In genomic region chr3:94285874-94286273, GRCh38 we compare ENCODE assay signal across 12 cellular contexts.
DNase-seq lines count a peak whose midpoint lies in the region; ATAC-seq and TF ChIP-seq lines count a peak whose summit lies in the region.
"Had no signal": no experiment of that assay in that cellular context is flagged by ENCODE, and none has a peak within 500 bp of the region (broad histone marks: within the 10 kb centered on the region; RNA-seq: fewer than 3 reads in every experiment).

No MANE protein-coding gene starts in this region.

- no peak overlapping the region for H2BK15ac ChIP-seq in IMR-90 (ENCODE audit: low read depth, low read length)

- H3K36me3 Mint-ChIP-seq in activated T-cell treated with anti-CD3 and anti-CD28 coated beads, Interleukin-2, amount 50 U/mL, for 4 hours (ENCODE audit: insufficient read depth): no peaks in the 10 kb centered on the region

- H3K4ac ChIP-seq in IMR-90 (ENCODE audit: low read depth, low read length): no peak overlapping the region

- H3K9me3 ChIP-seq in IMR-90 (ENCODE audit: control insufficient read depth, insufficient read depth, low read length): no peaks in the 10 kb centered on the region
- no peaks in the 10 kb centered on the region for H3K9me3 ChIP-seq in hepatocyte (ENCODE audit: low read depth)
- H3K9me3 ChIP-seq: Caco-2 had no signal

- H3K4me2 ChIP-seq in IMR-90 (ENCODE audit: low read depth, low read length) (no peak overlapping the region), hepatocyte (no peak overlapping the region)

- no peak overlapping the region for H4K8ac ChIP-seq in IMR-90 (ENCODE audit: low read depth in 2 of 2, low read length in 2 of 2)

- CTCF ChIA-PET in IMR-90 (lab: Yijun Ruan, JAX): no interaction called here

- TF ChIP-seq POLR2A in IMR-90 (IDR thresholded peaks at IDR 0.05; ENCODE audit: low read depth, low read length): no peak

- H3K4me3 Mint-ChIP-seq in activated T-cell treated with anti-CD3 and anti-CD28 coated beads, Interleukin-2, amount 50 U/mL, for 4 hours: no peak overlapping the region
- H3K4me3 Mint-ChIP-seq: activated CD4-positive, alpha-beta memory T cell treated with anti-CD3 and anti-CD28 coated beads, Interleukin-2, amount 10 ng/mL, durations not matched to agents 7 days and 5 days had no signal

- no peak overlapping the region for H3K14ac ChIP-seq in IMR-90 (replicated peaks; ENCODE audit: low read depth, low read length)

- no peak overlapping the region for H3K9ac ChIP-seq in IMR-90 (ENCODE audit: low read depth, low read length)

- H3K9me1 ChIP-seq in IMR-90 (ENCODE audit: insufficient read depth, low read length): no peaks in the 10 kb centered on the region; the same call in 1 of the 2 replicates

- no peak overlapping the region for H4K5ac ChIP-seq in IMR-90 (ENCODE audit: low read depth, low read length)

- H3K79me1 ChIP-seq in IMR-90 (ENCODE audit: low read depth in 1 of 2, low read length in 2 of 2): no peaks in the 10 kb centered on the region

- H3K36me3 ChIP-seq in IMR-90 (ENCODE audit: control insufficient read depth, insufficient read depth, low read length): no peaks in the 10 kb centered on the region
- H3K36me3 ChIP-seq in hepatocyte (replicated peaks; ENCODE audit: insufficient read depth, low read depth): no peaks in the 10 kb centered on the region

- POLR2A ChIA-PET in IMR-90 (lab: Charles Lee; ENCODE audit: unreplicated experiment): no interaction called here

- DNase-seq in AML-193 (lab: John Stamatoyannopoulos, UW): peak; percentile 28 to 43
- DNase-seq in IMR-90: no peak
- peak; percentile 20 for DNase-seq in hepatocyte (ENCODE audit: low spot score)
- no peak for DNase-seq in OCI-M2 (lab: John Stamatoyannopoulos, UW; ENCODE audit: unreplicated experiment)
- DNase-seq in NCI-H2227 treated with DMSO at 0.1 percent for 48 hours (lab: John Stamatoyannopoulos, UW): no peak
- DNase-seq in activated T-cell treated with anti-CD3 and anti-CD28 coated beads, Interleukin-2, amount 50 U/mL, for 4 hours: no peak
- no peak for DNase-seq in germinal center (ENCODE audit: low spot score)
- DNase-seq: activated CD4-positive, alpha-beta memory T cell treated with anti-CD3 and anti-CD28 coated beads, Interleukin-2, amount 10 ng/mL, durations not matched to agents 7 days and 5 days; Caco-2; NK-92 treated with Interleukin-12 subunit alpha and Interleukin-12 subunit beta, amount 100 ng/mL, for 24 hours; posterior cingulate gyrus had no signal

- H2AFZ ChIP-seq in IMR-90 (replicated peaks; ENCODE audit: low read length, poor library complexity) (no peak overlapping the region), hepatocyte (no peak overlapping the region)

- intact Hi-C loops in IMR-90 (cut with micrococcal nuclease): no loop called here

- no peak overlapping the region for H3K56ac ChIP-seq in IMR-90 (ENCODE audit: extremely low read depth, insufficient read depth, low read length)

- BruUV-seq in IMR-90 (replicated peaks; lab: Mats Ljungman, UMichigan): no TSS peak

- H3K27me3 ChIP-seq in IMR-90 (ENCODE audit: control insufficient read depth, insufficient read depth, low read length) (no peaks in the 10 kb centered on the region), hepatocyte (no peaks in the 10 kb centered on the region)

- H2AK9ac ChIP-seq in IMR-90 (replicated peaks; ENCODE audit: low read depth, low read length, poor library complexity): no peak overlapping the region

- TF ChIP-seq RAD21 in IMR-90 (IDR thresholded peaks at IDR 0.05; ENCODE audit: low read length): 0 out of 2 replicates have a peak, but pooled peaks have one; percentile 4

- H3K9me2 ChIP-seq in hepatocyte (replicated peaks; ENCODE audit: insufficient read depth): no peaks in the 10 kb centered on the region

- ATAC-seq in IMR-90 (ENCODE audit: low read depth) (no peak), SK-N-SH treated with all-trans-retinoic acid at 6 μM for 48 hours (peak; percentile 80)
- ATAC-seq in activated T-cell treated with anti-CD3 and anti-CD28 coated beads, Interleukin-2, amount 50 U/mL, for 4 hours: no peak

- H3K4me3 ChIP-seq in IMR-90 (ENCODE audit: insufficient read depth, low read depth, low read length) (no peak overlapping the region), hepatocyte (no peak overlapping the region)

- dilution Hi-C loops in IMR-90 (cut with HindIII; ENCODE audit: low sequenced_read_pairs, unreplicated experiment): no loop called here

- no peak overlapping the region for H3K23ac ChIP-seq in IMR-90 (ENCODE audit: low read depth, low read length)

- no peak overlapping the region for H2AK5ac ChIP-seq in IMR-90 (ENCODE audit: low read depth, low read length)

- TF ChIP-seq CTCF in IMR-90 (conservative IDR thresholded peaks at IDR 0.05; ENCODE audit: low read depth, low read length): peak; percentile 26; the same call in 1 of the 2 replicates
- peak; percentile 30 for TF ChIP-seq CTCF in hepatocyte (IDR thresholded peaks at IDR 0.05; ENCODE audit: poor library complexity)

- no peaks in the 10 kb centered on the region for H4K20me1 ChIP-seq in IMR-90 (ENCODE audit: insufficient read depth, low read length)
- H4K20me1 ChIP-seq in hepatocyte (ENCODE audit: insufficient read depth, poor library complexity, severe bottlenecking): no peaks in the 10 kb centered on the region

- no peaks in the 10 kb centered on the region for H3K79me2 ChIP-seq in hepatocyte

- no peak overlapping the region for H3K18ac ChIP-seq in IMR-90 (ENCODE audit: low read depth, low read length)

- no peak overlapping the region for H2BK5ac ChIP-seq in IMR-90 (ENCODE audit: low read depth, low read length, poor library complexity, severe bottlenecking)

- no peaks in the 10 kb centered on the region for H3K9me3 Mint-ChIP-seq in activated T-cell treated with anti-CD3 and anti-CD28 coated beads, Interleukin-2, amount 50 U/mL, for 4 hours
- H3K9me3 Mint-ChIP-seq: activated CD4-positive, alpha-beta memory T cell treated with anti-CD3 and anti-CD28 coated beads, Interleukin-2, amount 10 ng/mL, durations not matched to agents 7 days and 5 days had no signal

- no peaks in the 10 kb centered on the region for H3K27me3 Mint-ChIP-seq in activated T-cell treated with anti-CD3 and anti-CD28 coated beads, Interleukin-2, amount 50 U/mL, for 4 hours (ENCODE audit: low read depth)
- H3K27me3 Mint-ChIP-seq: activated CD4-positive, alpha-beta memory T cell treated with anti-CD3 and anti-CD28 coated beads, Interleukin-2, amount 10 ng/mL, durations not matched to agents 7 days and 5 days had no signal

- H3K27ac ChIP-seq in IMR-90 (ENCODE audit: insufficient read depth, low read length): no peak overlapping the region
- no peak overlapping the region for H3K27ac ChIP-seq in hepatocyte

- in situ Hi-C loops in IMR-90 (cut with MboI; ENCODE audit: low sequenced_read_pairs): no loop called here

- no peaks in the 10 kb centered on the region for H3K4me1 Mint-ChIP-seq in activated T-cell treated with anti-CD3 and anti-CD28 coated beads, Interleukin-2, amount 50 U/mL, for 4 hours (ENCODE audit: low read depth)
- H3K4me1 Mint-ChIP-seq: activated CD4-positive, alpha-beta memory T cell treated with anti-CD3 and anti-CD28 coated beads, Interleukin-2, amount 10 ng/mL, durations not matched to agents 7 days and 5 days had no signal

- H2BK20ac ChIP-seq in IMR-90 (ENCODE audit: low read depth, low read length): no peak overlapping the region

- H2BK120ac ChIP-seq in IMR-90 (ENCODE audit: low read depth, low read length): no peak overlapping the region

- H4K91ac ChIP-seq in IMR-90 (ENCODE audit: insufficient read depth, low read depth, low read length): no peak overlapping the region

- H3K4me1 ChIP-seq in IMR-90 (ENCODE audit: control insufficient read depth, insufficient read depth, low read length) (no peaks in the 10 kb centered on the region), hepatocyte (ENCODE audit: insufficient read depth) (no peaks in the 10 kb centered on the region)
- H3K4me1 ChIP-seq: Caco-2 had no signal

TF ChIP-seq in IMR-90, 13 proteins besides CTCF, POLR2A, EP300 and RAD21 (continues in another document):
- no peak for TF ChIP-seq USF2 (IDR thresholded peaks at IDR 0.05; ENCODE audit: low read depth, low read length)
- no peak for TF ChIP-seq ELK1 (IDR thresholded peaks at IDR 0.05; ENCODE audit: borderline replicate concordance, low read depth, low read length)
- TF ChIP-seq CHD1 (IDR thresholded peaks at IDR 0.05; ENCODE audit: low read depth, low read length): no peak

TF ChIP-seq in SK-N-SH treated with all-trans-retinoic acid at 6 μM for 48 hours, 23 proteins besides CTCF, POLR2A, EP300 and RAD21 (continues in another document):
- TF ChIP-seq PATZ1 (CRISPR knock-in tag; IDR thresholded peaks at IDR 0.05; ENCODE audit: borderline replicate concordance): no peak
- no peak for TF ChIP-seq ZC3H10 (CRISPR knock-in tag; IDR thresholded peaks at IDR 0.05)
- TF ChIP-seq OSR1 (CRISPR knock-in tag; IDR thresholded peaks at IDR 0.05): no peak
- no peak for TF ChIP-seq TOX (CRISPR knock-in tag; IDR thresholded peaks at IDR 0.05; ENCODE audit: borderline replicate concordance)
- TF ChIP-seq ZNF565 (CRISPR knock-in tag; conservative IDR thresholded peaks at IDR 0.05; ENCODE audit: low read depth): no peak
- TF ChIP-seq TCF4 (CRISPR knock-in tag; IDR thresholded peaks at IDR 0.05; ENCODE audit: borderline replicate concordance): no peak
- TF ChIP-seq PPARA (CRISPR knock-in tag; IDR thresholded peaks at IDR 0.05; ENCODE audit: borderline replicate concordance): no peak
- TF ChIP-seq ZNF8 (CRISPR knock-in tag; IDR thresholded peaks at IDR 0.05): no peak
- TF ChIP-seq SNAI2 (CRISPR knock-in tag; IDR thresholded peaks at IDR 0.05): no peak
- no peak for TF ChIP-seq ZFP30 (CRISPR knock-in tag; IDR thresholded peaks at IDR 0.05)
- TF ChIP-seq GLIS3 (CRISPR knock-in tag; IDR thresholded peaks at IDR 0.05): no peak
- TF ChIP-seq ISL1 (CRISPR knock-in tag; IDR thresholded peaks at IDR 0.05): no peak

Comparison
In these comparisons a context has a peak if more than half of its experiments do, and no peak if none do; other contexts are left out.
1. DNase-seq: peak in AML-193 (2 of 2) and hepatocyte (single experiment); none in IMR-90 (single experiment), OCI-M2 (single experiment), NCI-H2227 treated with DMSO at 0.1 percent for 48 hours (single experiment), activated T-cell treated with anti-CD3 and anti-CD28 coated beads, Interleukin-2, amount 50 U/mL, for 4 hours (single experiment) and germinal center (single experiment).